Comparison of ENCODE assay signal across 8 cellular contexts in the genomic region with DNA sequence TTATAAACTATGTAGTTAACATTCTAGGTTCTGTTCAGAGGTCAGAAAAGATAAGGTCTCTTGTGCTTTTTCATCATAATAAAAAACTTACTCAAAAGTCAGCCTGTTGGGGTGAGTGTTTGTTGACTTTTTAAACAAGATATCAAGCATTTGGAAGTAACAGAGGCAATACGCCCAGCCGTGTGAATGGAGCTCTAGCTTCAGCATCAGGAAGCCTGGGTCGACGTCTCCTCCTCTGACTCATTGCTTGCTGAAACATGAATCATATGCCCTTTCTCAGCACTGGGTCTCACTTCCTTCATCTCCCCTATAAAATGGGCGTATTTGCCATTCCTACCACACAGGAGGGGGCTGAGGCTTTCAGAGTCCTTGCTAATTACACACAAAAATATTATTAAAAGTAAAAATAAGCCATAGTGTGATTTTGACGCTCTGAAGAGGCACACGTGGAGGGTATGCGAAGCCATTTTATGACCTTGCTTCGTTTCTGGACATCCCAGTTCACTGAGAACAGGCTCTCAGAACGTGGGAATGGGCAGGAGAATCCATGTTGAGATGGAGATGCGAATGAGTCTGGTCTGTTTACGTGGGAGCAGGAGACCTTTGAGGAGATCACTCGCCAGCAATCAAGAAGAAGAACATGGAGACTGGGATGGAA.
DNase-seq lines count a peak whose midpoint lies in the region; ATAC-seq and TF ChIP-seq lines count a peak whose summit lies in the region.

No MANE protein-coding gene starts in this region.

- no peaks in the 10 kb centered on the region for H3K36me3 Mint-ChIP-seq in CD4-positive, CD25-positive, alpha-beta regulatory T cell
- H3K36me3 Mint-ChIP-seq in dendritic cell treated with granulocyte-macrophage colony-stimulating factor and Interleukin-4, amounts not matched to agents 40 ng/mL and 50 ng/mL, for 4 days (ENCODE audit: low read depth), result no peaks in the 10 kb centered on the region
- no peaks in the 10 kb centered on the region for H3K36me3 Mint-ChIP-seq in neural crest cell (ENCODE audit: low read depth)

- DNase-seq in CD4-positive, CD25-positive, alpha-beta regulatory T cell, result peak in 1 of 3 donors; percentile 39
- DNase-seq in RKO (ENCODE audit: low spot score) (peak; percentile 85), neural crest cell (ENCODE audit: low read depth, low spot score) (no peak), ureter (ENCODE audit: low spot score) (peak; percentile 90), NCI-H774 (lab: John Stamatoyannopoulos, UW) (no peak)

- H3K27ac Mint-ChIP-seq in CD4-positive, CD25-positive, alpha-beta regulatory T cell, result no peak overlapping the region
- H3K27ac Mint-ChIP-seq in dendritic cell treated with granulocyte-macrophage colony-stimulating factor and Interleukin-4, amounts not matched to agents 40 ng/mL and 50 ng/mL, for 4 days, result peak overlapping the region; percentile 84
- H3K27ac Mint-ChIP-seq in neural crest cell (ENCODE audit: unreplicated experiment), result peak overlapping the region; percentile 90

- H3K27me3 ChIP-seq in CD4-positive, CD25-positive, alpha-beta regulatory T cell (ENCODE audit: control insufficient read depth, insufficient read depth, low read length), result no peaks in the 10 kb centered on the region

- no peaks in the 10 kb centered on the region for H3K27me3 Mint-ChIP-seq in CD4-positive, CD25-positive, alpha-beta regulatory T cell
- H3K27me3 Mint-ChIP-seq in dendritic cell treated with granulocyte-macrophage colony-stimulating factor and Interleukin-4, amounts not matched to agents 40 ng/mL and 50 ng/mL, for 4 days, result no peaks in the 10 kb centered on the region
- H3K27me3 Mint-ChIP-seq in neural crest cell (ENCODE audit: low read depth), result no peaks in the 10 kb centered on the region

- peak; percentile 59 to 72 for ATAC-seq in CD4-positive, CD25-positive, alpha-beta regulatory T cell (ENCODE audit: low read depth in 2 of 2)
- no peak for ATAC-seq in HG02642 (IDR thresholded peaks at IDR 0.05; ENCODE audit: poor library complexity, unreplicated experiment)
- no peak for ATAC-seq in HG03520 (IDR thresholded peaks at IDR 0.05; ENCODE audit: unreplicated experiment)

- H3K9me3 ChIP-seq in CD4-positive, CD25-positive, alpha-beta regulatory T cell (ENCODE audit: control insufficient read depth in 2 of 2, low read length in 2 of 2), result no peaks in the 10 kb centered on the region

- no peaks in the 10 kb centered on the region for H3K36me3 ChIP-seq in CD4-positive, CD25-positive, alpha-beta regulatory T cell (ENCODE audit: control insufficient read depth, insufficient read depth, low read length)

- no peaks in the 10 kb centered on the region for H3K9me3 Mint-ChIP-seq in CD4-positive, CD25-positive, alpha-beta regulatory T cell
- no peaks in the 10 kb centered on the region for H3K9me3 Mint-ChIP-seq in dendritic cell treated with granulocyte-macrophage colony-stimulating factor and Interleukin-4, amounts not matched to agents 40 ng/mL and 50 ng/mL, for 4 days
- no peaks in the 10 kb centered on the region for H3K9me3 Mint-ChIP-seq in neural crest cell

- no peak overlapping the region for H3K27ac ChIP-seq in CD4-positive, CD25-positive, alpha-beta regulatory T cell (ENCODE audit: insufficient read depth, low read length, poor library complexity, severe bottlenecking)

- no peak overlapping the region for H3K4me3 ChIP-seq in CD4-positive, CD25-positive, alpha-beta regulatory T cell (ENCODE audit: low read depth, low read length)

- H3K4me1 Mint-ChIP-seq in CD4-positive, CD25-positive, alpha-beta regulatory T cell, result peaks cover 0 to 2% (median 0%) of the 10 kb centered on the region in 4 donors
- H3K4me1 Mint-ChIP-seq in dendritic cell treated with granulocyte-macrophage colony-stimulating factor and Interleukin-4, amounts not matched to agents 40 ng/mL and 50 ng/mL, for 4 days (ENCODE audit: low read depth), result peaks cover 69% of the 10 kb centered on the region
- H3K4me1 Mint-ChIP-seq in neural crest cell, result peaks cover 21% of the 10 kb centered on the region

- TF ChIP-seq CTCF in neural crest cell (conservative IDR thresholded peaks at IDR 0.05), result no peak

- intact Hi-C loops in dendritic cell treated with granulocyte-macrophage colony-stimulating factor and Interleukin-4, amounts not matched to agents 40 ng/mL and 50 ng/mL, for 4 days (cut with micrococcal nuclease), result loop anchor here (2.0 to 10.0 kb wide), 5 partner anchors 49 to 796 kb away; partner anchors contain the start of gene LPP

- no peaks in the 10 kb centered on the region for H3K4me1 ChIP-seq in CD4-positive, CD25-positive, alpha-beta regulatory T cell (ENCODE audit: control insufficient read depth, insufficient read depth, low read length, poor library complexity, severe bottlenecking)

- H3K4me3 Mint-ChIP-seq in CD4-positive, CD25-positive, alpha-beta regulatory T cell, result no peak overlapping the region
- H3K4me3 Mint-ChIP-seq in dendritic cell treated with granulocyte-macrophage colony-stimulating factor and Interleukin-4, amounts not matched to agents 40 ng/mL and 50 ng/mL, for 4 days, result peak overlapping the region; percentile 4
- no peak overlapping the region for H3K4me3 Mint-ChIP-seq in neural crest cell

Comparison
In these comparisons a context has a peak if more than half of its experiments do, and no peak if none do; other contexts are left out.
1. ATAC-seq: peak in CD4-positive, CD25-positive, alpha-beta regulatory T cell (2 of 2); none in HG02642 (single experiment) and HG03520 (single experiment).
2. DNase-seq: peak in RKO (single experiment) and ureter (single experiment); none in neural crest cell (single experiment) and NCI-H774 (single experiment).
3. H3K27ac Mint-ChIP-seq: peak in dendritic cell treated with granulocyte-macrophage colony-stimulating factor and Interleukin-4, amounts not matched to agents 40 ng/mL and 50 ng/mL, for 4 days (single experiment) and neural crest cell (single experiment); none in CD4-positive, CD25-positive, alpha-beta regulatory T cell (0 of 3).